In genomic region chr7:70884446-70884764, GRCh38 we compare ENCODE assay signal across 1 cellular context.
TF ChIP-seq lines count a peak whose summit lies in the region.

No MANE protein-coding gene starts in this region.

TF ChIP-seq in H1, 55 proteins besides CTCF, POLR2A, EP300 and RAD21 (continued from another document):
- no peak for TF ChIP-seq SIN3A (conservative IDR thresholded peaks at IDR 0.05 in 1 of 2, IDR thresholded peaks at IDR 0.05 in 1 of 2; ENCODE audit: low read depth in 1 of 2, low read length in 2 of 2)
- TF ChIP-seq RFX5 (IDR thresholded peaks at IDR 0.05; ENCODE audit: borderline replicate concordance, low read depth, low read length) = no peak
- TF ChIP-seq E2F6 (IDR thresholded peaks at IDR 0.05) = no peak
- TF ChIP-seq BRCA1 (IDR thresholded peaks at IDR 0.05; ENCODE audit: low read depth, low read length) = no peak
- TF ChIP-seq SAP30 (IDR thresholded peaks at IDR 0.05; ENCODE audit: insufficient read depth, insufficient replicate concordance, low read length) = no peak
- peak; percentile 74; the same call in 1 of the 2 replicates for TF ChIP-seq POU5F1 (IDR thresholded peaks at IDR 0.05; ENCODE audit: low read depth, low read length)
- TF ChIP-seq TAF1 (IDR thresholded peaks at IDR 0.05; ENCODE audit: low read depth, low read length) = no peak
- no peak for TF ChIP-seq RBBP5 (IDR thresholded peaks at IDR 0.05; ENCODE audit: borderline replicate concordance, low read depth, low read length)
- TF ChIP-seq CEBPB (IDR thresholded peaks at IDR 0.05; ENCODE audit: low read depth, low read length) = peak; percentile 75
- peak; percentile 55 for TF ChIP-seq CHD7 (IDR thresholded peaks at IDR 0.05; ENCODE audit: insufficient replicate concordance, low read length)
- no peak for TF ChIP-seq CHD1 (IDR thresholded peaks at IDR 0.05; ENCODE audit: low read depth, low read length)
- TF ChIP-seq FOSL1 (IDR thresholded peaks at IDR 0.05; ENCODE audit: insufficient read depth, low read depth, low read length) = no peak
- no peak for TF ChIP-seq GTF2F1 (IDR thresholded peaks at IDR 0.05; ENCODE audit: borderline replicate concordance, low read depth, low read length)
- TF ChIP-seq TEAD4 (IDR thresholded peaks at IDR 0.05; ENCODE audit: low read depth, low read length) = peak; percentile 58; the same call in 1 of the 2 replicates
- peak in 1 of 2 experiments; percentile 45; a peak in 1 of 4 replicates for TF ChIP-seq HDAC2 (IDR thresholded peaks at IDR 0.05; ENCODE audit: borderline replicate concordance in 1 of 2, low read depth in 2 of 2, low read length in 2 of 2)
- TF ChIP-seq ATF2 (IDR thresholded peaks at IDR 0.05; ENCODE audit: low read length) = no peak
- no peak; the same call in 1 of the 2 replicates for TF ChIP-seq YY1 (IDR thresholded peaks at IDR 0.05; ENCODE audit: low read depth, low read length)
- TF ChIP-seq EGR1 (IDR thresholded peaks at IDR 0.05; ENCODE audit: borderline replicate concordance, low read depth, low read length) = no peak
- peak; percentile 52; the same call in 1 of the 2 replicates for TF ChIP-seq SP1 (IDR thresholded peaks at IDR 0.05; ENCODE audit: low read depth, low read length)
- TF ChIP-seq JUND (IDR thresholded peaks at IDR 0.05; ENCODE audit: low read length) = no peak
- no peak for TF ChIP-seq SP2 (IDR thresholded peaks at IDR 0.05; ENCODE audit: low read length)
- no peak for TF ChIP-seq ASH2L (IDR thresholded peaks at IDR 0.05; ENCODE audit: low read length)
- no peak for TF ChIP-seq CTBP2 (IDR thresholded peaks at IDR 0.05; ENCODE audit: borderline replicate concordance, insufficient read depth, insufficient read length, low read length)
- TF ChIP-seq HDAC6 (IDR thresholded peaks at IDR 0.05; ENCODE audit: low read depth, low read length) = no peak
- TF ChIP-seq SIRT6 (IDR thresholded peaks at IDR 0.05; ENCODE audit: low read length) = no peak
- TF ChIP-seq PHF8 (conservative IDR thresholded peaks at IDR 0.05; ENCODE audit: low read depth, low read length) = no peak
- TF ChIP-seq NANOG (IDR thresholded peaks at IDR 0.05; ENCODE audit: insufficient read depth, low read depth, low read length, poor library complexity, severe bottlenecking) = peak; percentile 64
TF ChIP-seq in H1: peak in this region for 7.
